Comparison of ENCODE assay signal across 1 cellular context in genomic region chr11:66440940-66441282, GRCh38. TPM values are rescaled to one million over a fixed set of nuclear protein-coding genes. Genes with fewer than 3 reads are reported as not detected.
"Had no signal": no experiment of that assay in that cellular context is flagged by ENCODE, and none has a peak within 500 bp of the region (broad histone marks: within the 10 kb centered on the region; RNA-seq: fewer than 3 reads in every experiment).

No MANE protein-coding gene starts in this region.

RNA-seq across cellular contexts. Expression of gene NPAS4, which starts 20.1 kb away (rescaled TPM):
- total RNA-seq: G401 had no signal
